ENCODE assay signal across 9 cellular contexts in the genomic region with DNA sequence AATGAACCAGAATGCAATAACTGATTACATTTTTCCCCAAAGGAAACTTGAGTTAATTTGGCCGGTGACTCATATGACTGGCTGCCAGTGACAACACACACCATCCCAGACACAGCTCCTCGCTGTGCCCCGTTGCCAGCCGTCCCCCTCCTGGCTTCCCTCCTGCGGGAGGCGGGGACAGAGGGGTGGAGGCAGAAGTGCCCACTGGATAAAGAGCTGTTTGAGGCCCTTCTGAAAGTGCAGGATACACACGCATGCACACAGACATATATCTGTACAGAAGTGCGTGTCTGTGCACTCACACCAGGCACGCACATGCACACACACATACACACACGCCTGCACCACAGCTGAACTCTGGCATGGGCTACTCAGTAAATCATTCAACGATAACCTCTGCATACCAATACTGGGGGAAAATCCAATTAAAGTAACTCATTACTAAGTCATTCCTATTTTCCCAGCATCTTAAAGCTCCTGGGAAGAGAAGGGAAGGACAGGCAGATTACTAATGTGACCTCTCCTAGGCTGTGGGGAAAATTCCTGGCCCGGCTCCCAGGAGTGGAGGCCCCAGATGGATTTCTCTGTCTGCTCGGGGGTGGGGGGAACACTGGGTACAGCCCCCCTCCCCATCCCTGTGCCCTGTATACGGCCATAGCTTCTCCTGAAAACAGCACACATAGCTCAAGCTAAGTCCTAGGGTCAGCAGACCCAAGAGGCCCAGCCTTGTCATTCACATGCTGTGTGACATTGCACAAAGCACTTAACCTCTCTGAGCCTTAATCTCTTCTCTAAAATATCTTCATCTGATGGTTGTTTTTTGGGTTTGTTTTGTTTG. TPM values are rescaled to one million over a fixed set of nuclear protein-coding genes. Genes with fewer than 3 reads are reported as not detected.
DNase-seq lines count a peak whose midpoint lies in the region; ATAC-seq and TF ChIP-seq lines count a peak whose summit lies in the region.
"Had no signal": no experiment of that assay in that cellular context is flagged by ENCODE, and none has a peak within 500 bp of the region (broad histone marks: within the 10 kb centered on the region; RNA-seq: fewer than 3 reads in every experiment).

No MANE protein-coding gene starts in this region.

- TF ChIP-seq CTCF in HCT116 (IDR thresholded peaks at IDR 0.05 in 2 of 3, conservative IDR thresholded peaks at IDR 0.05 in 1 of 3; ENCODE audit: borderline replicate concordance in 1 of 3, insufficient read depth in 1 of 3, low read depth in 2 of 3, low read length in 2 of 3): no peak
- TF ChIP-seq CTCF in gastrocnemius medialis (IDR thresholded peaks at IDR 0.05 in 4 of 5, conservative IDR thresholded peaks at IDR 0.05 in 1 of 5): no peak

- DNase-seq in HCT116 (ENCODE audit: low read depth, low spot score) (peak; percentile 26), UCSD-AML1 (lab: John Stamatoyannopoulos, UW; ENCODE audit: unreplicated experiment) (peak; percentile 8), right cardiac atrium (peak; percentile 83 to 92 (median 85)), gastrocnemius medialis (peak; percentile 9 to 59), ecto neural progenitor cell (ENCODE audit: low spot score) (no peak), CD1c-positive myeloid dendritic cell (ENCODE audit: extremely low spot score) (no peak), GM19240 (ENCODE audit: insufficient read length, low spot score) (no peak)
- no peak for DNase-seq in stimulated activated CD4-positive, alpha-beta T cell treated with anti-CD3 and anti-CD28 coated beads, Interleukin-4, amount 100 ng/mL, for 1 hour

- POLR2A ChIA-PET in HCT116 (lab: Charles Lee): no interaction called here

- in situ Hi-C loops in gastrocnemius medialis (cut with MboI; ENCODE audit: low sequenced_read_pairs in 4 of 4): loop anchor here (10.0 to 25.0 kb wide), 4 partner anchors 131 to 593 kb away; a partner anchor contains a TSS

- no peaks in the 10 kb centered on the region for H3K9me2 ChIP-seq in HCT116 (ENCODE audit: insufficient read depth)

- H3K9ac ChIP-seq in HCT116 (ENCODE audit: low read length): no peak overlapping the region

- no peak for TF ChIP-seq RAD21 in HCT116 (IDR thresholded peaks at IDR 0.05; ENCODE audit: low read depth)

- H3K27ac ChIP-seq in HCT116 (ENCODE audit: low read depth, low read length) (no peak overlapping the region), right cardiac atrium (ENCODE audit: low read length) (no peak overlapping the region), gastrocnemius medialis (no peak overlapping the region)

- ATAC-seq in HCT116 (peak; percentile 88), right cardiac atrium (peak; percentile 94), gastrocnemius medialis (peak; percentile 60 to 84)

- H3K9me3 ChIP-seq in HCT116 (ENCODE audit: control insufficient read depth in 1 of 2, insufficient read depth in 1 of 2, low read depth in 1 of 2, low read length in 2 of 2) (no peaks in the 10 kb centered on the region), right cardiac atrium (ENCODE audit: control insufficient read depth, low read length) (no peaks in the 10 kb centered on the region), gastrocnemius medialis (no peaks in the 10 kb centered on the region)

- H4K20me1 ChIP-seq in HCT116 (ENCODE audit: insufficient read depth): no peaks in the 10 kb centered on the region

- H3K4me2 ChIP-seq in HCT116 (ENCODE audit: low read length): peak overlapping the region; percentile 60

- H3K27me3 ChIP-seq in HCT116 (ENCODE audit: insufficient read depth, low read length): no peaks in the 10 kb centered on the region
- H3K27me3 ChIP-seq in right cardiac atrium (ENCODE audit: control insufficient read depth, insufficient read depth): no peaks in the 10 kb centered on the region
- no peaks in the 10 kb centered on the region for H3K27me3 ChIP-seq in gastrocnemius medialis

- CTCF ChIA-PET in HCT116 (lab: Charles Lee): interaction anchor here (1.5 kb wide), 1 partner anchor 79 kb away, joined by 3 read pairs; no protein-coding TSS in a partner anchor

- intact Hi-C loops in HCT116 (cut with micrococcal nuclease) (no loop called here), right cardiac atrium (cut with DNase I) (loop anchor here in 2 of 4 donors (10.0 kb wide), 2 partner anchors 77 to 553 kb away; no protein-coding TSS in a partner anchor), gastrocnemius medialis (cut with DNase I; ENCODE audit: low total_unique reads) (loop anchor here (10.0 kb wide), 1 partner anchor 137 kb away; no protein-coding TSS in a partner anchor)

- H2AFZ ChIP-seq in HCT116 (ENCODE audit: low read depth, low read length, poor library complexity, severe bottlenecking): peak overlapping the region; percentile 82

- BruUV-seq in HCT116 (replicated peaks; lab: Mats Ljungman, UMichigan): no TSS peak

- no peak overlapping the region for H3K4me3 ChIP-seq in HCT116 (replicated peaks in 1 of 2; ENCODE audit: low read depth in 1 of 2, low read length in 2 of 2)
- H3K4me3 ChIP-seq in right cardiac atrium (ENCODE audit: low read length): no peak overlapping the region
- H3K4me3 ChIP-seq in gastrocnemius medialis: peak overlapping the region in 1 of 4 donors; percentile 4

- 18% methylated on average over 14 of the region's 14 CpGs for WGBS in right cardiac atrium

- no peaks in the 10 kb centered on the region for H3K79me2 ChIP-seq in HCT116 (ENCODE audit: insufficient read depth, low read length)

- RAD21 ChIA-PET in HCT116 (lab: Charles Lee; ENCODE audit: low non-redundant PET in 1 of 2, low total read pairs in 2 of 2, uncharacterized antibody in 2 of 2, unreplicated experiment in 2 of 2): interaction anchor here in 1 of 2 experiments (1.8 kb wide), 1 partner anchor 139 kb away, joined by 4 read pairs; no protein-coding TSS in a partner anchor

- H3K36me3 ChIP-seq in HCT116 (ENCODE audit: control insufficient read depth in 1 of 2, insufficient read depth in 2 of 2, low read length in 2 of 2) (no peaks in the 10 kb centered on the region), gastrocnemius medialis (no peaks in the 10 kb centered on the region)

- TF ChIP-seq POLR2A in HCT116 (IDR thresholded peaks at IDR 0.05; ENCODE audit: borderline replicate concordance, extremely low read depth, insufficient read depth, insufficient read length): no peak
- TF ChIP-seq POLR2A in gastrocnemius medialis (IDR thresholded peaks at IDR 0.05): no peak

- H3K4me1 ChIP-seq in HCT116 (ENCODE audit: control insufficient read depth in 1 of 2, insufficient read depth in 2 of 2, low read length in 2 of 2): peaks cover 12 to 20% of the 10 kb centered on the region in 2 experiments
- peaks cover 9% of the 10 kb centered on the region for H3K4me1 ChIP-seq in right cardiac atrium (ENCODE audit: control insufficient read depth, insufficient read depth, low read length)
- H3K4me1 ChIP-seq in gastrocnemius medialis: peaks cover 6 to 10% of the 10 kb centered on the region in 2 donors

TF ChIP-seq in HCT116, 20 proteins besides CTCF, POLR2A, EP300 and RAD21:
- TF ChIP-seq FOSL1 (IDR thresholded peaks at IDR 0.05; ENCODE audit: low read depth): peak; percentile 45; the same call in 1 of the 2 replicates
- TF ChIP-seq, protein P1, sequence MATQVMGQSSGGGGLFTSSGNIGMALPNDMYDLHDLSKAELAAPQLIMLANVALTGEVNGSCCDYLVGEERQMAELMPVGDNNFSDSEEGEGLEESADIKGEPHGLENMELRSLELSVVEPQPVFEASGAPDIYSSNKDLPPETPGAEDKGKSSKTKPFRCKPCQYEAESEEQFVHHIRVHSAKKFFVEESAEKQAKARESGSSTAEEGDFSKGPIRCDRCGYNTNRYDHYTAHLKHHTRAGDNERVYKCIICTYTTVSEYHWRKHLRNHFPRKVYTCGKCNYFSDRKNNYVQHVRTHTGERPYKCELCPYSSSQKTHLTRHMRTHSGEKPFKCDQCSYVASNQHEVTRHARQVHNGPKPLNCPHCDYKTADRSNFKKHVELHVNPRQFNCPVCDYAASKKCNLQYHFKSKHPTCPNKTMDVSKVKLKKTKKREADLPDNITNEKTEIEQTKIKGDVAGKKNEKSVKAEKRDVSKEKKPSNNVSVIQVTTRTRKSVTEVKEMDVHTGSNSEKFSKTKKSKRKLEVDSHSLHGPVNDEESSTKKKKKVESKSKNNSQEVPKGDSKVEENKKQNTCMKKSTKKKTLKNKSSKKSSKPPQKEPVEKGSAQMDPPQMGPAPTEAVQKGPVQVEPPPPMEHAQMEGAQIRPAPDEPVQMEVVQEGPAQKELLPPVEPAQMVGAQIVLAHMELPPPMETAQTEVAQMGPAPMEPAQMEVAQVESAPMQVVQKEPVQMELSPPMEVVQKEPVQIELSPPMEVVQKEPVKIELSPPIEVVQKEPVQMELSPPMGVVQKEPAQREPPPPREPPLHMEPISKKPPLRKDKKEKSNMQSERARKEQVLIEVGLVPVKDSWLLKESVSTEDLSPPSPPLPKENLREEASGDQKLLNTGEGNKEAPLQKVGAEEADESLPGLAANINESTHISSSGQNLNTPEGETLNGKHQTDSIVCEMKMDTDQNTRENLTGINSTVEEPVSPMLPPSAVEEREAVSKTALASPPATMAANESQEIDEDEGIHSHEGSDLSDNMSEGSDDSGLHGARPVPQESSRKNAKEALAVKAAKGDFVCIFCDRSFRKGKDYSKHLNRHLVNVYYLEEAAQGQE (IDR thresholded peaks at IDR 0.05; ENCODE audit: low read depth): no peak

RNA-seq across cellular contexts. Expression of a gene that starts 52.3 kb away (rescaled TPM):
- total RNA-seq in HCT116 (2021; ENCODE audit: unreplicated experiment): not detected
- polyA plus RNA-seq in HCT116 (2012): not detected in 2 replicates
- not detected for total RNA-seq in right cardiac atrium
- polyA plus RNA-seq in right cardiac atrium: not detected
- total RNA-seq in gastrocnemius medialis: 1 to 10 TPM in 1 of 4 donors, not detected in 3; 6.3 TPM
- total RNA-seq: frontal cortex had no signal

Comparison
In these comparisons a context has a peak if more than half of its experiments do, and no peak if none do; other contexts are left out.
1. DNase-seq: peak in HCT116 (single experiment), UCSD-AML1 (single experiment), right cardiac atrium (3 of 3) and gastrocnemius medialis (2 of 2); none in ecto neural progenitor cell (single experiment), CD1c-positive myeloid dendritic cell (single experiment), GM19240 (single experiment) and stimulated activated CD4-positive, alpha-beta T cell treated with anti-CD3 and anti-CD28 coated beads, Interleukin-4, amount 100 ng/mL, for 1 hour (single experiment).
2. Peak in every context shown above with its lines, with median percentiles within 50 percentile points of each other: ATAC-seq.